2 cellular contexts compared by ENCODE assay signal in the genomic region with DNA sequence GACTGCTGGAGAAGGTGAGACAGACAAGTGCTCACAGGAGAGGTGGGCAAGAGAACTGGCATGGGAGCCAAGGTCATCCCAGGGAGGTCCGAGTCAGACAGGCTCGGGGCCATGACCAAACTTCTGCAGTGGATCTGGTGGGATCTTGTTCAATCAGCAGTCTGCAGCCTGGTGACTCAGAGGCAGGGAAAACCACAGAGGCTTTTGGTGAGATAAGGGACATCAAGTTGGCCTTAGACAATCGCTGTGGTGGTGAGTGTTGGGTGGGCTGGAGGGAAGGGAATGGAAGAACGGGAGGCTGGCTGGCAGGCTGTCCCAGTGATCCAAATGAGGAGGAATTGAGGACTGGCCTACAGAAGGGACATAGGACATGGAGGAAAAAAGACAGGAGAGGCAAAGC.
A peak's percentile ranks its signal among the peaks of the same experiment; 100 is the strongest.
TF ChIP-seq lines count a peak whose summit lies in the region.

No MANE protein-coding gene starts in this region.

TF ChIP-seq in SK-N-SH, 30 proteins besides CTCF, POLR2A, EP300 and RAD21 (continues in another document):
- TF ChIP-seq, protein P1, sequence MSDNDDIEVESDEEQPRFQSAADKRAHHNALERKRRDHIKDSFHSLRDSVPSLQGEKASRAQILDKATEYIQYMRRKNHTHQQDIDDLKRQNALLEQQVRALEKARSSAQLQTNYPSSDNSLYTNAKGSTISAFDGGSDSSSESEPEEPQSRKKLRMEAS (IDR thresholded peaks at IDR 0.05; ENCODE audit: low read depth): peak; percentile 36; the same call in 1 of the 2 replicates
- TF ChIP-seq, protein P2, sequence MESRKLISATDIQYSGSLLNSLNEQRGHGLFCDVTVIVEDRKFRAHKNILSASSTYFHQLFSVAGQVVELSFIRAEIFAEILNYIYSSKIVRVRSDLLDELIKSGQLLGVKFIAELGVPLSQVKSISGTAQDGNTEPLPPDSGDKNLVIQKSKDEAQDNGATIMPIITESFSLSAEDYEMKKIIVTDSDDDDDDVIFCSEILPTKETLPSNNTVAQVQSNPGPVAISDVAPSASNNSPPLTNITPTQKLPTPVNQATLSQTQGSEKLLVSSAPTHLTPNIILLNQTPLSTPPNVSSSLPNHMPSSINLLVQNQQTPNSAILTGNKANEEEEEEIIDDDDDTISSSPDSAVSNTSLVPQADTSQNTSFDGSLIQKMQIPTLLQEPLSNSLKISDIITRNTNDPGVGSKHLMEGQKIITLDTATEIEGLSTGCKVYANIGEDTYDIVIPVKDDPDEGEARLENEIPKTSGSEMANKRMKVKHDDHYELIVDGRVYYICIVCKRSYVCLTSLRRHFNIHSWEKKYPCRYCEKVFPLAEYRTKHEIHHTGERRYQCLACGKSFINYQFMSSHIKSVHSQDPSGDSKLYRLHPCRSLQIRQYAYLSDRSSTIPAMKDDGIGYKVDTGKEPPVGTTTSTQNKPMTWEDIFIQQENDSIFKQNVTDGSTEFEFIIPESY (IDR thresholded peaks at IDR 0.05; ENCODE audit: borderline replicate concordance, low read depth): no peak
- TF ChIP-seq RFX5 (IDR thresholded peaks at IDR 0.05; ENCODE audit: low read length) (no peak), TAF1 (IDR thresholded peaks at IDR 0.05; ENCODE audit: borderline replicate concordance, low read depth, low read length) (no peak), YY1 (IDR thresholded peaks at IDR 0.05; ENCODE audit: low read depth) (no peak), MXI1 (IDR thresholded peaks at IDR 0.05; ENCODE audit: low read depth, low read length) (no peak), FOXM1 (IDR thresholded peaks at IDR 0.05; ENCODE audit: low read depth) (no peak), RCOR1 (IDR thresholded peaks at IDR 0.05; ENCODE audit: low read length) (no peak), POLR2AphosphoS5 (IDR thresholded peaks at IDR 0.05; ENCODE audit: low read depth, low read length) (no peak), FOXJ3 (CRISPR knock-in tag; IDR thresholded peaks at IDR 0.05) (no peak), NRF1 (IDR thresholded peaks at IDR 0.05; ENCODE audit: low read depth, low read length) (no peak), RXRA (IDR thresholded peaks at IDR 0.05; ENCODE audit: borderline replicate concordance, low read depth) (peak; percentile 87; the same call in 1 of the 2 replicates), EZH2phosphoT487 (IDR thresholded peaks at IDR 0.05; ENCODE audit: borderline replicate concordance, low read depth) (no peak), FOSL2 (IDR thresholded peaks at IDR 0.05; ENCODE audit: borderline replicate concordance, low read depth) (peak; percentile 88), SIN3A (IDR thresholded peaks at IDR 0.05; ENCODE audit: borderline replicate concordance, low read depth, low read length) (no peak), MEF2A (IDR thresholded peaks at IDR 0.05; ENCODE audit: borderline replicate concordance, low read depth) (no peak), GABPA (IDR thresholded peaks at IDR 0.05; ENCODE audit: low read depth) (no peak), TCF12 (IDR thresholded peaks at IDR 0.05) (peak; percentile 81), JUND (IDR thresholded peaks at IDR 0.05) (peak; percentile 86), GATA2 (CRISPR knock-in tag; IDR thresholded peaks at IDR 0.05) (no peak), TEAD4 (IDR thresholded peaks at IDR 0.05; ENCODE audit: borderline replicate concordance, insufficient read depth) (peak; percentile 60; the same call in 1 of the 2 replicates), CHD2 (IDR thresholded peaks at IDR 0.05; ENCODE audit: low read length, partially characterized antibody) (no peak)
- TF ChIP-seq, protein P3, sequence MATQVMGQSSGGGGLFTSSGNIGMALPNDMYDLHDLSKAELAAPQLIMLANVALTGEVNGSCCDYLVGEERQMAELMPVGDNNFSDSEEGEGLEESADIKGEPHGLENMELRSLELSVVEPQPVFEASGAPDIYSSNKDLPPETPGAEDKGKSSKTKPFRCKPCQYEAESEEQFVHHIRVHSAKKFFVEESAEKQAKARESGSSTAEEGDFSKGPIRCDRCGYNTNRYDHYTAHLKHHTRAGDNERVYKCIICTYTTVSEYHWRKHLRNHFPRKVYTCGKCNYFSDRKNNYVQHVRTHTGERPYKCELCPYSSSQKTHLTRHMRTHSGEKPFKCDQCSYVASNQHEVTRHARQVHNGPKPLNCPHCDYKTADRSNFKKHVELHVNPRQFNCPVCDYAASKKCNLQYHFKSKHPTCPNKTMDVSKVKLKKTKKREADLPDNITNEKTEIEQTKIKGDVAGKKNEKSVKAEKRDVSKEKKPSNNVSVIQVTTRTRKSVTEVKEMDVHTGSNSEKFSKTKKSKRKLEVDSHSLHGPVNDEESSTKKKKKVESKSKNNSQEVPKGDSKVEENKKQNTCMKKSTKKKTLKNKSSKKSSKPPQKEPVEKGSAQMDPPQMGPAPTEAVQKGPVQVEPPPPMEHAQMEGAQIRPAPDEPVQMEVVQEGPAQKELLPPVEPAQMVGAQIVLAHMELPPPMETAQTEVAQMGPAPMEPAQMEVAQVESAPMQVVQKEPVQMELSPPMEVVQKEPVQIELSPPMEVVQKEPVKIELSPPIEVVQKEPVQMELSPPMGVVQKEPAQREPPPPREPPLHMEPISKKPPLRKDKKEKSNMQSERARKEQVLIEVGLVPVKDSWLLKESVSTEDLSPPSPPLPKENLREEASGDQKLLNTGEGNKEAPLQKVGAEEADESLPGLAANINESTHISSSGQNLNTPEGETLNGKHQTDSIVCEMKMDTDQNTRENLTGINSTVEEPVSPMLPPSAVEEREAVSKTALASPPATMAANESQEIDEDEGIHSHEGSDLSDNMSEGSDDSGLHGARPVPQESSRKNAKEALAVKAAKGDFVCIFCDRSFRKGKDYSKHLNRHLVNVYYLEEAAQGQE (IDR thresholded peaks at IDR 0.05; ENCODE audit: low read depth, low read length): no peak
- TF ChIP-seq, protein P4, sequence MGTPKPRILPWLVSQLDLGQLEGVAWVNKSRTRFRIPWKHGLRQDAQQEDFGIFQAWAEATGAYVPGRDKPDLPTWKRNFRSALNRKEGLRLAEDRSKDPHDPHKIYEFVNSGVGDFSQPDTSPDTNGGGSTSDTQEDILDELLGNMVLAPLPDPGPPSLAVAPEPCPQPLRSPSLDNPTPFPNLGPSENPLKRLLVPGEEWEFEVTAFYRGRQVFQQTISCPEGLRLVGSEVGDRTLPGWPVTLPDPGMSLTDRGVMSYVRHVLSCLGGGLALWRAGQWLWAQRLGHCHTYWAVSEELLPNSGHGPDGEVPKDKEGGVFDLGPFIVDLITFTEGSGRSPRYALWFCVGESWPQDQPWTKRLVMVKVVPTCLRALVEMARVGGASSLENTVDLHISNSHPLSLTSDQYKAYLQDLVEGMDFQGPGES (IDR thresholded peaks at IDR 0.05; ENCODE audit: low read depth, low read length): no peak
- TF ChIP-seq, protein P5, sequence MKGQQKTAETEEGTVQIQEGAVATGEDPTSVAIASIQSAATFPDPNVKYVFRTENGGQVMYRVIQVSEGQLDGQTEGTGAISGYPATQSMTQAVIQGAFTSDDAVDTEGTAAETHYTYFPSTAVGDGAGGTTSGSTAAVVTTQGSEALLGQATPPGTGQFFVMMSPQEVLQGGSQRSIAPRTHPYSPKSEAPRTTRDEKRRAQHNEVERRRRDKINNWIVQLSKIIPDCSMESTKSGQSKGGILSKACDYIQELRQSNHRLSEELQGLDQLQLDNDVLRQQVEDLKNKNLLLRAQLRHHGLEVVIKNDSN (IDR thresholded peaks at IDR 0.05; ENCODE audit: borderline replicate concordance, low read depth): no peak

TF ChIP-seq in endothelial cell of umbilical vein, 7 proteins besides CTCF, POLR2A, EP300 and RAD21 (continued from another document):
- TF ChIP-seq FOS (IDR thresholded peaks at IDR 0.05; ENCODE audit: borderline replicate concordance, insufficient read depth, low read length): peak; percentile 56
